In the genomic region with DNA sequence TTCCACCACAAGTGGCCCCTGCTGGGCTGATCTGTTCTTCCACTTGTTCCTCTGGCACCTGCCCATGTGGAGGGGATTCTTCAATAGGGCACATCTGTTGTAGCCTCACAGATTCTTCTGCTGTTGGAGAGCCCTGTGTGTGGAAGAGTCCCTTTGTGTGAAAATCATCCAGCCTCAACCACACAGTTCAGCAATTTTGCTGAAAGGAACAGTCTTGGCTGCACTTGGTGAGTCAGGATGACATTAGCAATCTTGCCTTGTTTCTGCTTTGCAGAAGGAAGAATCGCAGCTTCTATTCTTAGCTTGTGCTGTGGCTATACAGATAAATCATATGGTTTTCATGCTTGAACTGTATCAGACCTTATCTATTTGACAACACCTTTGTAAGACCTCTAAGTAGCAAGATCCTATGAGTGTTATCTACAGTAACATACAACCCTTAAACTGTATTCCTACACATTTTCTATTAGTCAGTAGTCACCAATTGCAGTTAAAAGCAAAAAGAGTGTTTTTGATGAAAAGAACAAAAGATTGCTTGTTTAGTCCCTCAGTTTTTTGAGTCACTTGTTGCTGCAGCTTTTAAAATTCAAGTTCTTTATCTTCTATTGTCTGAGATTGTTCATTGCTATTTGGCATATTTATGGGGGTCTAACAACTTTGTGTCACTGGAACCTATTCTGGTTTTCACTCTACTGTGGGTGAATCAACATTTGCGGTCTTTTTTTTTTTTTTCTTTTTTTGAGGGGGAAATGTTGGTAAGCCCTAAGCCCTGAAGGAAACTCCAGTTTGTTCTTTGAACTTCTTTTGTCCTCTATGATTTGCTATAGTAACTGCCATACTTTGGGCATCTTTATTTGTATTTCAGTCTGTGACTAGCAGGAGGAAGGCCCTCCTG, we compare ENCODE assay signal across 1 cellular context.
A peak's percentile ranks its signal among the peaks of the same experiment; 100 is the strongest.
TF ChIP-seq lines count a peak whose summit lies in the region.

No MANE protein-coding gene starts in this region.

TF ChIP-seq in K562, 482 proteins besides CTCF, POLR2A, EP300 and RAD21 (continued from another document and continues in another):
- TF ChIP-seq HNRNPK (IDR thresholded peaks at IDR 0.05; ENCODE audit: low read depth, low read length, poor library complexity, severe bottlenecking) (no peak), ZNF324 (CRISPR knock-in tag; IDR thresholded peaks at IDR 0.05) (peak; percentile 44; the same call in 1 of the 2 replicates), CHAMP1 (IDR thresholded peaks at IDR 0.05) (peak; percentile 99), PHTF2 (CRISPR knock-in tag; IDR thresholded peaks at IDR 0.05) (0 out of 2 replicates have a peak, but pooled peaks have one; percentile 61), ZNF551 (CRISPR knock-in tag; IDR thresholded peaks at IDR 0.05) (no peak), ZBTB43 (CRISPR knock-in tag; IDR thresholded peaks at IDR 0.05) (no peak), ZNF589 (CRISPR knock-in tag; IDR thresholded peaks at IDR 0.05; ENCODE audit: low read depth) (peak; percentile 98), SP2 (IDR thresholded peaks at IDR 0.05; ENCODE audit: extremely low read depth, low read depth, low read length, poor library complexity, severe bottlenecking) (no peak), KHSRP (IDR thresholded peaks at IDR 0.05) (peak; percentile 96), EGR1 (conservative IDR thresholded peaks at IDR 0.05) (peak; percentile 66), BRD4 (IDR thresholded peaks at IDR 0.05) (peak; percentile 58; the same call in 1 of the 2 replicates), HIVEP1 (CRISPR knock-in tag; IDR thresholded peaks at IDR 0.05) (no peak), SMC3 (conservative IDR thresholded peaks at IDR 0.05; ENCODE audit: insufficient read depth, low read depth, low read length) (0 out of 2 replicates have a peak, but pooled peaks have one; percentile 5), SMAD3 (CRISPR knock-in tag; conservative IDR thresholded peaks at IDR 0.05) (peak; percentile 88), ESRRB (CRISPR knock-in tag; IDR thresholded peaks at IDR 0.05; ENCODE audit: borderline replicate concordance) (no peak), RUNX1 (IDR thresholded peaks at IDR 0.05; ENCODE audit: low read depth) (peak; percentile 83), NBN (IDR thresholded peaks at IDR 0.05; ENCODE audit: low read depth) (peak; percentile 100), KDM2B (CRISPR knock-in tag; IDR thresholded peaks at IDR 0.05) (no peak), CHD1 (IDR thresholded peaks at IDR 0.05; ENCODE audit: low read length) (no peak), ZNF146 (CRISPR knock-in tag; IDR thresholded peaks at IDR 0.05; ENCODE audit: unreplicated experiment) (no peak), PBX2 (CRISPR knock-in tag; IDR thresholded peaks at IDR 0.05; ENCODE audit: low read depth) (no peak), PBX2 (tag; conservative IDR thresholded peaks at IDR 0.05; ENCODE audit: low read depth) (peak; percentile 97), ZSCAN29 (IDR thresholded peaks at IDR 0.05) (no peak), KDM5B (IDR thresholded peaks at IDR 0.05; ENCODE audit: insufficient replicate concordance, low read depth, low read length) (no peak), TEAD4 (IDR thresholded peaks at IDR 0.05; ENCODE audit: low read length) (peak; percentile 100), TEAD4 (CRISPR knock-in tag; IDR thresholded peaks at IDR 0.05; ENCODE audit: borderline replicate concordance) (no peak), ZNF395 (CRISPR knock-in tag; IDR thresholded peaks at IDR 0.05) (peak; percentile 98), CCAR2 (IDR thresholded peaks at IDR 0.05; ENCODE audit: low read depth, low read length) (no peak), STAT5B (CRISPR knock-in tag; IDR thresholded peaks at IDR 0.05) (no peak), ZKSCAN3 (CRISPR knock-in tag; IDR thresholded peaks at IDR 0.05) (no peak), ZBTB8A (IDR thresholded peaks at IDR 0.05; ENCODE audit: partially characterized antibody) (no peak), ZNF76 (CRISPR knock-in tag; IDR thresholded peaks at IDR 0.05; ENCODE audit: borderline replicate concordance) (no peak)
- TF ChIP-seq, protein P1, sequence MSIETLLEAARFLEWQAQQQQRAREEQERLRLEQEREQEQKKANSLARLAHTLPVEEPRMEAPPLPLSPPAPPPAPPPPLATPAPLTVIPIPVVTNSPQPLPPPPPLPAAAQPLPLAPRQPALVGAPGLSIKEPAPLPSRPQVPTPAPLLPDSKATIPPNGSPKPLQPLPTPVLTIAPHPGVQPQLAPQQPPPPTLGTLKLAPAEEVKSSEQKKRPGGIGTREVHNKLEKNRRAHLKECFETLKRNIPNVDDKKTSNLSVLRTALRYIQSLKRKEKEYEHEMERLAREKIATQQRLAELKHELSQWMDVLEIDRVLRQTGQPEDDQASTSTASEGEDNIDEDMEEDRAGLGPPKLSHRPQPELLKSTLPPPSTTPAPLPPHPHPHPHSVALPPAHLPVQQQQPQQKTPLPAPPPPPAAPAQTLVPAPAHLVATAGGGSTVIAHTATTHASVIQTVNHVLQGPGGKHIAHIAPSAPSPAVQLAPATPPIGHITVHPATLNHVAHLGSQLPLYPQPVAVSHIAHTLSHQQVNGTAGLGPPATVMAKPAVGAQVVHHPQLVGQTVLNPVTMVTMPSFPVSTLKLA (conservative IDR thresholded peaks at IDR 0.05): peak; percentile 36 to 83; a peak in 3 of 4 replicates
- TF ChIP-seq, protein P2, sequence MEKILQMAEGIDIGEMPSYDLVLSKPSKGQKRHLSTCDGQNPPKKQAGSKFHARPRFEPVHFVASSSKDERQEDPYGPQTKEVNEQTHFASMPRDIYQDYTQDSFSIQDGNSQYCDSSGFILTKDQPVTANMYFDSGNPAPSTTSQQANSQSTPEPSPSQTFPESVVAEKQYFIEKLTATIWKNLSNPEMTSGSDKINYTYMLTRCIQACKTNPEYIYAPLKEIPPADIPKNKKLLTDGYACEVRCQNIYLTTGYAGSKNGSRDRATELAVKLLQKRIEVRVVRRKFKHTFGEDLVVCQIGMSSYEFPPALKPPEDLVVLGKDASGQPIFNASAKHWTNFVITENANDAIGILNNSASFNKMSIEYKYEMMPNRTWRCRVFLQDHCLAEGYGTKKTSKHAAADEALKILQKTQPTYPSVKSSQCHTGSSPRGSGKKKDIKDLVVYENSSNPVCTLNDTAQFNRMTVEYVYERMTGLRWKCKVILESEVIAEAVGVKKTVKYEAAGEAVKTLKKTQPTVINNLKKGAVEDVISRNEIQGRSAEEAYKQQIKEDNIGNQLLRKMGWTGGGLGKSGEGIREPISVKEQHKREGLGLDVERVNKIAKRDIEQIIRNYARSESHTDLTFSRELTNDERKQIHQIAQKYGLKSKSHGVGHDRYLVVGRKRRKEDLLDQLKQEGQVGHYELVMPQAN (IDR thresholded peaks at IDR 0.05; ENCODE audit: borderline replicate concordance): peak; percentile 68
- TF ChIP-seq, protein P3, sequence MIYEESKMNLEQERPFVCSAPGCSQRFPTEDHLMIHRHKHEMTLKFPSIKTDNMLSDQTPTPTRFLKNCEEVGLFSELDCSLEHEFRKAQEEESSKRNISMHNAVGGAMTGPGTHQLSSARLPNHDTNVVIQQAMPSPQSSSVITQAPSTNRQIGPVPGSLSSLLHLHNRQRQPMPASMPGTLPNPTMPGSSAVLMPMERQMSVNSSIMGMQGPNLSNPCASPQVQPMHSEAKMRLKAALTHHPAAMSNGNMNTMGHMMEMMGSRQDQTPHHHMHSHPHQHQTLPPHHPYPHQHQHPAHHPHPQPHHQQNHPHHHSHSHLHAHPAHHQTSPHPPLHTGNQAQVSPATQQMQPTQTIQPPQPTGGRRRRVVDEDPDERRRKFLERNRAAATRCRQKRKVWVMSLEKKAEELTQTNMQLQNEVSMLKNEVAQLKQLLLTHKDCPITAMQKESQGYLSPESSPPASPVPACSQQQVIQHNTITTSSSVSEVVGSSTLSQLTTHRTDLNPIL (CRISPR knock-in tag; IDR thresholded peaks at IDR 0.05): no peak
- TF ChIP-seq, protein P4, sequence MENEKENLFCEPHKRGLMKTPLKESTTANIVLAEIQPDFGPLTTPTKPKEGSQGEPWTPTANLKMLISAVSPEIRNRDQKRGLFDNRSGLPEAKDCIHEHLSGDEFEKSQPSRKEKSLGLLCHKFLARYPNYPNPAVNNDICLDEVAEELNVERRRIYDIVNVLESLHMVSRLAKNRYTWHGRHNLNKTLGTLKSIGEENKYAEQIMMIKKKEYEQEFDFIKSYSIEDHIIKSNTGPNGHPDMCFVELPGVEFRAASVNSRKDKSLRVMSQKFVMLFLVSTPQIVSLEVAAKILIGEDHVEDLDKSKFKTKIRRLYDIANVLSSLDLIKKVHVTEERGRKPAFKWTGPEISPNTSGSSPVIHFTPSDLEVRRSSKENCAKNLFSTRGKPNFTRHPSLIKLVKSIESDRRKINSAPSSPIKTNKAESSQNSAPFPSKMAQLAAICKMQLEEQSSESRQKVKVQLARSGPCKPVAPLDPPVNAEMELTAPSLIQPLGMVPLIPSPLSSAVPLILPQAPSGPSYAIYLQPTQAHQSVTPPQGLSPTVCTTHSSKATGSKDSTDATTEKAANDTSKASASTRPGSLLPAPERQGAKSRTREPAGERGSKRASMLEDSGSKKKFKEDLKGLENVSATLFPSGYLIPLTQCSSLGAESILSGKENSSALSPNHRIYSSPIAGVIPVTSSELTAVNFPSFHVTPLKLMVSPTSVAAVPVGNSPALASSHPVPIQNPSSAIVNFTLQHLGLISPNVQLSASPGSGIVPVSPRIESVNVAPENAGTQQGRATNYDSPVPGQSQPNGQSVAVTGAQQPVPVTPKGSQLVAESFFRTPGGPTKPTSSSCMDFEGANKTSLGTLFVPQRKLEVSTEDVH (IDR thresholded peaks at IDR 0.05; ENCODE audit: low read depth, partially characterized antibody): peak; percentile 50
- TF ChIP-seq, protein P5, sequence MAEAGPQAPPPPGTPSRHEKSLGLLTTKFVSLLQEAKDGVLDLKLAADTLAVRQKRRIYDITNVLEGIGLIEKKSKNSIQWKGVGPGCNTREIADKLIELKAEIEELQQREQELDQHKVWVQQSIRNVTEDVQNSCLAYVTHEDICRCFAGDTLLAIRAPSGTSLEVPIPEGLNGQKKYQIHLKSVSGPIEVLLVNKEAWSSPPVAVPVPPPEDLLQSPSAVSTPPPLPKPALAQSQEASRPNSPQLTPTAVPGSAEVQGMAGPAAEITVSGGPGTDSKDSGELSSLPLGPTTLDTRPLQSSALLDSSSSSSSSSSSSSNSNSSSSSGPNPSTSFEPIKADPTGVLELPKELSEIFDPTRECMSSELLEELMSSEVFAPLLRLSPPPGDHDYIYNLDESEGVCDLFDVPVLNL (CRISPR knock-in tag; IDR thresholded peaks at IDR 0.05; ENCODE audit: low read depth): no peak
- TF ChIP-seq, protein P6, sequence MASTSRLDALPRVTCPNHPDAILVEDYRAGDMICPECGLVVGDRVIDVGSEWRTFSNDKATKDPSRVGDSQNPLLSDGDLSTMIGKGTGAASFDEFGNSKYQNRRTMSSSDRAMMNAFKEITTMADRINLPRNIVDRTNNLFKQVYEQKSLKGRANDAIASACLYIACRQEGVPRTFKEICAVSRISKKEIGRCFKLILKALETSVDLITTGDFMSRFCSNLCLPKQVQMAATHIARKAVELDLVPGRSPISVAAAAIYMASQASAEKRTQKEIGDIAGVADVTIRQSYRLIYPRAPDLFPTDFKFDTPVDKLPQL (IDR thresholded peaks at IDR 0.05; ENCODE audit: extremely low read depth, insufficient read length): no peak
